ENCODE assay signal across 1 cellular context in the genomic region with DNA sequence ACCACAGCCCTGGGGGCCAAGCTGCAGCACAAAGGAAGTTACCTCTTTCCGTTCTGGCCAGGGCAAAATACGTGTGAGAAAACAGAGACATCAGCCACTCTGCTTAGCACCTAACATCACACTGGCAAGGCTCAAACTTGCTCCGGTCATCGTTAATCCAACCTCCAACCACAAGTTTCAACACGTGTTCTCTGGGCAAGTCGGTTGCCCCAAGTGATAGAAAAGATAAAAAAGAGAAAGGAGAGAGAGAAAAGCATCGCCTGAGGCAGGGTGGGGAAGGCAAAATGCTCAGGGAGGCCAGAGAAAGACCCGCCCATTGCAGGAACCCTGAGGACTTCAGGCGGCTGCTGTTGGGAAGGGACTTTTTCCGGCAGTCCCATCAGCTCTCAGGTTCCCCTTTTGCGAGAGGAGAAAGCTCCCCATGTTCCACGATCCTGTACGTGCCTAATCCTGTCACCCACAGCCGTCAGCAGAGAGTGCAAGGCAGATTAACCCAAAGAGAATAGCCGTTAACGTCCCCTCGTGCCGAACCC.
A peak's percentile ranks its signal among the peaks of the same experiment; 100 is the strongest.
TF ChIP-seq lines count a peak whose summit lies in the region.

No MANE protein-coding gene starts in this region.

TF ChIP-seq in GM12878, 131 proteins besides CTCF, POLR2A, EP300 and RAD21 (continued from another document):
- TF ChIP-seq, protein P1, sequence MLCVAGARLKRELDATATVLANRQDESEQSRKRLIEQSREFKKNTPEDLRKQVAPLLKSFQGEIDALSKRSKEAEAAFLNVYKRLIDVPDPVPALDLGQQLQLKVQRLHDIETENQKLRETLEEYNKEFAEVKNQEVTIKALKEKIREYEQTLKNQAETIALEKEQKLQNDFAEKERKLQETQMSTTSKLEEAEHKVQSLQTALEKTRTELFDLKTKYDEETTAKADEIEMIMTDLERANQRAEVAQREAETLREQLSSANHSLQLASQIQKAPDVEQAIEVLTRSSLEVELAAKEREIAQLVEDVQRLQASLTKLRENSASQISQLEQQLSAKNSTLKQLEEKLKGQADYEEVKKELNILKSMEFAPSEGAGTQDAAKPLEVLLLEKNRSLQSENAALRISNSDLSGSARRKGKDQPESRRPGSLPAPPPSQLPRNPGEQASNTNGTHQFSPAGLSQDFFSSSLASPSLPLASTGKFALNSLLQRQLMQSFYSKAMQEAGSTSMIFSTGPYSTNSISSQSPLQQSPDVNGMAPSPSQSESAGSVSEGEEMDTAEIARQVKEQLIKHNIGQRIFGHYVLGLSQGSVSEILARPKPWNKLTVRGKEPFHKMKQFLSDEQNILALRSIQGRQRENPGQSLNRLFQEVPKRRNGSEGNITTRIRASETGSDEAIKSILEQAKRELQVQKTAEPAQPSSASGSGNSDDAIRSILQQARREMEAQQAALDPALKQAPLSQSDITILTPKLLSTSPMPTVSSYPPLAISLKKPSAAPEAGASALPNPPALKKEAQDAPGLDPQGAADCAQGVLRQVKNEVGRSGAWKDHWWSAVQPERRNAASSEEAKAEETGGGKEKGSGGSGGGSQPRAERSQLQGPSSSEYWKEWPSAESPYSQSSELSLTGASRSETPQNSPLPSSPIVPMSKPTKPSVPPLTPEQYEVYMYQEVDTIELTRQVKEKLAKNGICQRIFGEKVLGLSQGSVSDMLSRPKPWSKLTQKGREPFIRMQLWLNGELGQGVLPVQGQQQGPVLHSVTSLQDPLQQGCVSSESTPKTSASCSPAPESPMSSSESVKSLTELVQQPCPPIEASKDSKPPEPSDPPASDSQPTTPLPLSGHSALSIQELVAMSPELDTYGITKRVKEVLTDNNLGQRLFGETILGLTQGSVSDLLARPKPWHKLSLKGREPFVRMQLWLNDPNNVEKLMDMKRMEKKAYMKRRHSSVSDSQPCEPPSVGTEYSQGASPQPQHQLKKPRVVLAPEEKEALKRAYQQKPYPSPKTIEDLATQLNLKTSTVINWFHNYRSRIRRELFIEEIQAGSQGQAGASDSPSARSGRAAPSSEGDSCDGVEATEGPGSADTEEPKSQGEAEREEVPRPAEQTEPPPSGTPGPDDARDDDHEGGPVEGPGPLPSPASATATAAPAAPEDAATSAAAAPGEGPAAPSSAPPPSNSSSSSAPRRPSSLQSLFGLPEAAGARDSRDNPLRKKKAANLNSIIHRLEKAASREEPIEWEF (IDR thresholded peaks at IDR 0.05; ENCODE audit: insufficient replicate concordance, low read depth, low read length) = no peak
- no peak for TF ChIP-seq CBX5 (IDR thresholded peaks at IDR 0.05; ENCODE audit: low read depth)
- TF ChIP-seq ZNF217 (IDR thresholded peaks at IDR 0.05) = no peak
- 0 out of 2 replicates have a peak, but pooled peaks have one; percentile 45 for TF ChIP-seq DPF2 (IDR thresholded peaks at IDR 0.05)
- no peak for TF ChIP-seq BRCA1 (IDR thresholded peaks at IDR 0.05; ENCODE audit: low read depth, low read length)
- no peak for TF ChIP-seq ESRRA (IDR thresholded peaks at IDR 0.05; ENCODE audit: low read length)
- no peak for TF ChIP-seq NRF1 (conservative IDR thresholded peaks at IDR 0.05; ENCODE audit: low read depth, low read length)
- TF ChIP-seq MEF2A (IDR thresholded peaks at IDR 0.05; ENCODE audit: insufficient read depth, low read depth, low read length) = no peak
- TF ChIP-seq RB1 (IDR thresholded peaks at IDR 0.05; ENCODE audit: borderline replicate concordance) = no peak; the same call in 1 of the 2 replicates
- peak; percentile 68; the same call in 1 of the 2 replicates for TF ChIP-seq MTA2 (IDR thresholded peaks at IDR 0.05; ENCODE audit: low read depth)
- TF ChIP-seq, protein P2, sequence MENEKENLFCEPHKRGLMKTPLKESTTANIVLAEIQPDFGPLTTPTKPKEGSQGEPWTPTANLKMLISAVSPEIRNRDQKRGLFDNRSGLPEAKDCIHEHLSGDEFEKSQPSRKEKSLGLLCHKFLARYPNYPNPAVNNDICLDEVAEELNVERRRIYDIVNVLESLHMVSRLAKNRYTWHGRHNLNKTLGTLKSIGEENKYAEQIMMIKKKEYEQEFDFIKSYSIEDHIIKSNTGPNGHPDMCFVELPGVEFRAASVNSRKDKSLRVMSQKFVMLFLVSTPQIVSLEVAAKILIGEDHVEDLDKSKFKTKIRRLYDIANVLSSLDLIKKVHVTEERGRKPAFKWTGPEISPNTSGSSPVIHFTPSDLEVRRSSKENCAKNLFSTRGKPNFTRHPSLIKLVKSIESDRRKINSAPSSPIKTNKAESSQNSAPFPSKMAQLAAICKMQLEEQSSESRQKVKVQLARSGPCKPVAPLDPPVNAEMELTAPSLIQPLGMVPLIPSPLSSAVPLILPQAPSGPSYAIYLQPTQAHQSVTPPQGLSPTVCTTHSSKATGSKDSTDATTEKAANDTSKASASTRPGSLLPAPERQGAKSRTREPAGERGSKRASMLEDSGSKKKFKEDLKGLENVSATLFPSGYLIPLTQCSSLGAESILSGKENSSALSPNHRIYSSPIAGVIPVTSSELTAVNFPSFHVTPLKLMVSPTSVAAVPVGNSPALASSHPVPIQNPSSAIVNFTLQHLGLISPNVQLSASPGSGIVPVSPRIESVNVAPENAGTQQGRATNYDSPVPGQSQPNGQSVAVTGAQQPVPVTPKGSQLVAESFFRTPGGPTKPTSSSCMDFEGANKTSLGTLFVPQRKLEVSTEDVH (IDR thresholded peaks at IDR 0.05; ENCODE audit: low read depth, partially characterized antibody) = no peak
- TF ChIP-seq STAT3 (IDR thresholded peaks at IDR 0.05; ENCODE audit: low read depth, low read length) = no peak
- TF ChIP-seq MTA3 (IDR thresholded peaks at IDR 0.05; ENCODE audit: borderline replicate concordance, low read length) = no peak
- TF ChIP-seq TCF12 (IDR thresholded peaks at IDR 0.05; ENCODE audit: low read depth, low read length) = 0 out of 2 replicates have a peak, but pooled peaks have one; percentile 16
- TF ChIP-seq, protein P3, sequence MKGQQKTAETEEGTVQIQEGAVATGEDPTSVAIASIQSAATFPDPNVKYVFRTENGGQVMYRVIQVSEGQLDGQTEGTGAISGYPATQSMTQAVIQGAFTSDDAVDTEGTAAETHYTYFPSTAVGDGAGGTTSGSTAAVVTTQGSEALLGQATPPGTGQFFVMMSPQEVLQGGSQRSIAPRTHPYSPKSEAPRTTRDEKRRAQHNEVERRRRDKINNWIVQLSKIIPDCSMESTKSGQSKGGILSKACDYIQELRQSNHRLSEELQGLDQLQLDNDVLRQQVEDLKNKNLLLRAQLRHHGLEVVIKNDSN (IDR thresholded peaks at IDR 0.05; ENCODE audit: borderline replicate concordance, extremely low read length, insufficient read depth, low read depth, low read length) = no peak
- no peak for TF ChIP-seq CEBPB (IDR thresholded peaks at IDR 0.05; ENCODE audit: borderline replicate concordance in 1 of 2, low read depth in 2 of 2, low read length in 2 of 2)
- TF ChIP-seq, protein P4, sequence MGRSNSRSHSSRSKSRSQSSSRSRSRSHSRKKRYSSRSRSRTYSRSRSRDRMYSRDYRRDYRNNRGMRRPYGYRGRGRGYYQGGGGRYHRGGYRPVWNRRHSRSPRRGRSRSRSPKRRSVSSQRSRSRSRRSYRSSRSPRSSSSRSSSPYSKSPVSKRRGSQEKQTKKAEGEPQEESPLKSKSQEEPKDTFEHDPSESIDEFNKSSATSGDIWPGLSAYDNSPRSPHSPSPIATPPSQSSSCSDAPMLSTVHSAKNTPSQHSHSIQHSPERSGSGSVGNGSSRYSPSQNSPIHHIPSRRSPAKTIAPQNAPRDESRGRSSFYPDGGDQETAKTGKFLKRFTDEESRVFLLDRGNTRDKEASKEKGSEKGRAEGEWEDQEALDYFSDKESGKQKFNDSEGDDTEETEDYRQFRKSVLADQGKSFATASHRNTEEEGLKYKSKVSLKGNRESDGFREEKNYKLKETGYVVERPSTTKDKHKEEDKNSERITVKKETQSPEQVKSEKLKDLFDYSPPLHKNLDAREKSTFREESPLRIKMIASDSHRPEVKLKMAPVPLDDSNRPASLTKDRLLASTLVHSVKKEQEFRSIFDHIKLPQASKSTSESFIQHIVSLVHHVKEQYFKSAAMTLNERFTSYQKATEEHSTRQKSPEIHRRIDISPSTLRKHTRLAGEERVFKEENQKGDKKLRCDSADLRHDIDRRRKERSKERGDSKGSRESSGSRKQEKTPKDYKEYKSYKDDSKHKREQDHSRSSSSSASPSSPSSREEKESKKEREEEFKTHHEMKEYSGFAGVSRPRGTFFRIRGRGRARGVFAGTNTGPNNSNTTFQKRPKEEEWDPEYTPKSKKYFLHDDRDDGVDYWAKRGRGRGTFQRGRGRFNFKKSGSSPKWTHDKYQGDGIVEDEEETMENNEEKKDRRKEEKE (IDR thresholded peaks at IDR 0.05) = no peak
- no peak for TF ChIP-seq SIN3A (IDR thresholded peaks at IDR 0.05; ENCODE audit: low read depth, low read length)
- TF ChIP-seq CREB1 (IDR thresholded peaks at IDR 0.05; ENCODE audit: low read depth) = no peak
- TF ChIP-seq MEF2B (IDR thresholded peaks at IDR 0.05; ENCODE audit: partially characterized antibody, poor library complexity, severe bottlenecking) = peak; percentile 32
- no peak for TF ChIP-seq PML (IDR thresholded peaks at IDR 0.05; ENCODE audit: low read length)
- TF ChIP-seq NR2F1 (conservative IDR thresholded peaks at IDR 0.05) = no peak
- no peak for TF ChIP-seq WRNIP1 (IDR thresholded peaks at IDR 0.05; ENCODE audit: borderline replicate concordance, low read depth, low read length)
- no peak for TF ChIP-seq GABPA (IDR thresholded peaks at IDR 0.05; ENCODE audit: low read depth)
- TF ChIP-seq NR2C1 (IDR thresholded peaks at IDR 0.05) = no peak
- TF ChIP-seq HDGF (IDR thresholded peaks at IDR 0.05) = 0 out of 2 replicates have a peak, but pooled peaks have one; percentile 56
- no peak for TF ChIP-seq POLR2AphosphoS2 (IDR thresholded peaks at IDR 0.05; ENCODE audit: low read depth, low read length)
- no peak for TF ChIP-seq ASH2L (IDR thresholded peaks at IDR 0.05; ENCODE audit: borderline replicate concordance, low read depth)
- no peak for TF ChIP-seq GATAD2B (conservative IDR thresholded peaks at IDR 0.05; ENCODE audit: low read depth)
- TF ChIP-seq ATF7 (IDR thresholded peaks at IDR 0.05; ENCODE audit: low read depth) = peak; percentile 72
- peak; percentile 86 for TF ChIP-seq NBN (IDR thresholded peaks at IDR 0.05)
- TF ChIP-seq, protein P5, sequence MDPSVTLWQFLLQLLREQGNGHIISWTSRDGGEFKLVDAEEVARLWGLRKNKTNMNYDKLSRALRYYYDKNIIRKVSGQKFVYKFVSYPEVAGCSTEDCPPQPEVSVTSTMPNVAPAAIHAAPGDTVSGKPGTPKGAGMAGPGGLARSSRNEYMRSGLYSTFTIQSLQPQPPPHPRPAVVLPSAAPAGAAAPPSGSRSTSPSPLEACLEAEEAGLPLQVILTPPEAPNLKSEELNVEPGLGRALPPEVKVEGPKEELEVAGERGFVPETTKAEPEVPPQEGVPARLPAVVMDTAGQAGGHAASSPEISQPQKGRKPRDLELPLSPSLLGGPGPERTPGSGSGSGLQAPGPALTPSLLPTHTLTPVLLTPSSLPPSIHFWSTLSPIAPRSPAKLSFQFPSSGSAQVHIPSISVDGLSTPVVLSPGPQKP (IDR thresholded peaks at IDR 0.05; ENCODE audit: low read depth, low read length) = no peak
- TF ChIP-seq YY1 (IDR thresholded peaks at IDR 0.05; ENCODE audit: low read depth, low read length) = no peak
- TF ChIP-seq SMAD5 (IDR thresholded peaks at IDR 0.05; ENCODE audit: low read depth) = no peak
- no peak for TF ChIP-seq PAX5 (IDR thresholded peaks at IDR 0.05; ENCODE audit: borderline replicate concordance, low read depth, low read length)
- TF ChIP-seq CHD2 (IDR thresholded peaks at IDR 0.05; ENCODE audit: borderline replicate concordance, low read depth, low read length) = no peak; the same call in 1 of the 2 replicates
- TF ChIP-seq BHLHE40 (IDR thresholded peaks at IDR 0.05; ENCODE audit: borderline replicate concordance in 1 of 2, low read depth in 2 of 2, low read length in 1 of 2) = peak; percentile 62 to 75; a peak in 3 of 4 replicates
- no peak for TF ChIP-seq TAF1 (IDR thresholded peaks at IDR 0.05; ENCODE audit: borderline replicate concordance, low read depth, low read length)
- TF ChIP-seq, protein P6, sequence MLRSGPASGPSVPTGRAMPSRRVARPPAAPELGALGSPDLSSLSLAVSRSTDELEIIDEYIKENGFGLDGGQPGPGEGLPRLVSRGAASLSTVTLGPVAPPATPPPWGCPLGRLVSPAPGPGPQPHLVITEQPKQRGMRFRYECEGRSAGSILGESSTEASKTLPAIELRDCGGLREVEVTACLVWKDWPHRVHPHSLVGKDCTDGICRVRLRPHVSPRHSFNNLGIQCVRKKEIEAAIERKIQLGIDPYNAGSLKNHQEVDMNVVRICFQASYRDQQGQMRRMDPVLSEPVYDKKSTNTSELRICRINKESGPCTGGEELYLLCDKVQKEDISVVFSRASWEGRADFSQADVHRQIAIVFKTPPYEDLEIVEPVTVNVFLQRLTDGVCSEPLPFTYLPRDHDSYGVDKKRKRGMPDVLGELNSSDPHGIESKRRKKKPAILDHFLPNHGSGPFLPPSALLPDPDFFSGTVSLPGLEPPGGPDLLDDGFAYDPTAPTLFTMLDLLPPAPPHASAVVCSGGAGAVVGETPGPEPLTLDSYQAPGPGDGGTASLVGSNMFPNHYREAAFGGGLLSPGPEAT (IDR thresholded peaks at IDR 0.05; ENCODE audit: low read depth) = peak; percentile 91
- TF ChIP-seq SREBF1 (IDR thresholded peaks at IDR 0.05; ENCODE audit: low read length) = no peak
- TF ChIP-seq, protein P7, sequence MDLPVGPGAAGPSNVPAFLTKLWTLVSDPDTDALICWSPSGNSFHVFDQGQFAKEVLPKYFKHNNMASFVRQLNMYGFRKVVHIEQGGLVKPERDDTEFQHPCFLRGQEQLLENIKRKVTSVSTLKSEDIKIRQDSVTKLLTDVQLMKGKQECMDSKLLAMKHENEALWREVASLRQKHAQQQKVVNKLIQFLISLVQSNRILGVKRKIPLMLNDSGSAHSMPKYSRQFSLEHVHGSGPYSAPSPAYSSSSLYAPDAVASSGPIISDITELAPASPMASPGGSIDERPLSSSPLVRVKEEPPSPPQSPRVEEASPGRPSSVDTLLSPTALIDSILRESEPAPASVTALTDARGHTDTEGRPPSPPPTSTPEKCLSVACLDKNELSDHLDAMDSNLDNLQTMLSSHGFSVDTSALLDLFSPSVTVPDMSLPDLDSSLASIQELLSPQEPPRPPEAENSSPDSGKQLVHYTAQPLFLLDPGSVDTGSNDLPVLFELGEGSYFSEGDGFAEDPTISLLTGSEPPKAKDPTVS (IDR thresholded peaks at IDR 0.05; ENCODE audit: low read depth, low read length) = no peak
- no peak for TF ChIP-seq RBBP5 (conservative IDR thresholded peaks at IDR 0.05)
- TF ChIP-seq SUPT20H (IDR thresholded peaks at IDR 0.05; ENCODE audit: borderline replicate concordance, control insufficient read depth, low read depth, low read length) = no peak
- TF ChIP-seq, protein P8, sequence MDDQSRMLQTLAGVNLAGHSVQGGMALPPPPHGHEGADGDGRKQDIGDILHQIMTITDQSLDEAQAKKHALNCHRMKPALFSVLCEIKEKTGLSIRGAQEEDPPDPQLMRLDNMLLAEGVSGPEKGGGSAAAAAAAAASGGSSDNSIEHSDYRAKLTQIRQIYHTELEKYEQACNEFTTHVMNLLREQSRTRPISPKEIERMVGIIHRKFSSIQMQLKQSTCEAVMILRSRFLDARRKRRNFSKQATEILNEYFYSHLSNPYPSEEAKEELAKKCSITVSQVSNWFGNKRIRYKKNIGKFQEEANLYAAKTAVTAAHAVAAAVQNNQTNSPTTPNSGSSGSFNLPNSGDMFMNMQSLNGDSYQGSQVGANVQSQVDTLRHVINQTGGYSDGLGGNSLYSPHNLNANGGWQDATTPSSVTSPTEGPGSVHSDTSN (IDR thresholded peaks at IDR 0.05; ENCODE audit: insufficient replicate concordance, low read depth, low read length) = no peak
- no peak for TF ChIP-seq FOXK2 (IDR thresholded peaks at IDR 0.05)
- no peak for TF ChIP-seq BACH1 (IDR thresholded peaks at IDR 0.05; ENCODE audit: borderline replicate concordance)
- TF ChIP-seq CHD1 (IDR thresholded peaks at IDR 0.05; ENCODE audit: low read depth, low read length) = no peak
